Comparison of ENCODE assay signal across 8 cellular contexts in the genomic region with DNA sequence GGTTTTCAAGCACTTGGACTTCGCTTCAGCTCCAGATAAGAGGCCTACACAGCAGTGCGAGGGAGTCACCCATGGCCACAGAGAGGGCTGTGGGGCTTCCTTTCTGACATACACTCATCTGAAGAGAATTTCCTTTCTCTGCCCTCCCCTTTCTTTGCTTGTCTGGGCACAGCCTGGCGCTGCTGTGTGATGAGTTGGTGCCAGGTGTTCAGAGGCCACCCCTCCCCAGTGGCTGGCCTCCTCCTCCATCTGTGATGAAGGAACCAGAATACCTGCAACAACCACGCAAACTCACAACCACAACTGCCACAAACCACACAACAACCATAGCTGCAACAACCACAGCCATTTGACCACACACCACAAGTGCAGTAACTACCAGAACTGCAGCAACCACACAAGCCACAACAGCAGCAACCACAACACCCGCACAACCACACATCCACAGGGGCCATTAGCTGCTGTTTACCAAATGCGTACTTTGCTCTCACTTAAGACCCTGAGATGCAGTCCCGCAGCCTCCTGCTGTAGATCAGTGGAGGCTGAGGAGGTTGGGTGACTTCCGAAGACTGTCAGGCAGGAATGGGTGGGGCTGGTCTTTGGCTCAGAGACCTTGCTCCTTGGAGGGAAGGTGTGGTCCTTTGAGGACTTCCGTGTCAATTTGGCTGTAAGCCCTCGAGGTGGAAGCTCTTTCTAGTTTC.
DNase-seq lines count a peak whose midpoint lies in the region; ATAC-seq, FAIRE-seq and TF ChIP-seq lines count a peak whose summit lies in the region.

No MANE protein-coding gene starts in this region.

- no peak overlapping the region for H4K8ac ChIP-seq in H9 (replicated peaks; ENCODE audit: insufficient read length, low read depth, low read length)

- TF ChIP-seq POLR2A in K562 (conservative IDR thresholded peaks at IDR 0.05) (no peak), erythroblast (IDR thresholded peaks at IDR 0.05; ENCODE audit: low read length) (no peak), adrenal gland (IDR thresholded peaks at IDR 0.05) (no peak)

- no peak overlapping the region for H3K27ac ChIP-seq in H9 (ENCODE audit: insufficient read length, low read depth, low read length)
- H3K27ac ChIP-seq in K562 (ENCODE audit: extremely low read depth, low read depth, low read length): no peak overlapping the region
- H3K27ac ChIP-seq in adrenal gland: no peak overlapping the region

- H3K27me3 ChIP-seq in H9 (ENCODE audit: insufficient read depth, low read length): no peaks in the 10 kb centered on the region
- H3K27me3 ChIP-seq in K562 (ENCODE audit: control insufficient read depth in 2 of 2, insufficient read depth in 2 of 2, low read length in 2 of 2): no peaks in the 10 kb centered on the region
- no peaks in the 10 kb centered on the region for H3K27me3 ChIP-seq in skeletal muscle satellite cell (ENCODE audit: control insufficient read depth, insufficient read depth, low read length)
- no peaks in the 10 kb centered on the region for H3K27me3 ChIP-seq in adrenal gland

- peaks cover 18 to 22% of the 10 kb centered on the region in 2 experiments for H3K9me3 Mint-ChIP-seq in H9

- H3K36me3 Mint-ChIP-seq in H9 (ENCODE audit: insufficient read depth in 1 of 3, low read depth in 3 of 3): peaks cover 0 to 12% (median 3%) of the 10 kb centered on the region in 3 experiments; a peak in 1 of 7 replicates

- H3K4me3 ChIP-seq in K562 (no peak overlapping the region), skeletal muscle satellite cell (ENCODE audit: low read length) (no peak overlapping the region), adrenal gland (no peak overlapping the region)

- H3K9ac ChIP-seq in H9 (ENCODE audit: extremely low read depth, insufficient read length, low read length) (no peak overlapping the region), K562 (ENCODE audit: insufficient read depth in 1 of 2, low read depth in 2 of 2, low read length in 2 of 2) (no peak overlapping the region), skeletal muscle satellite cell (ENCODE audit: low read depth, low read length) (no peak overlapping the region)

- H4K5ac ChIP-seq in H9 (ENCODE audit: insufficient read length, low read depth, low read length): no peak overlapping the region

- H3K27me3 Mint-ChIP-seq in H9 (ENCODE audit: low read depth): peaks cover 7% of the 10 kb centered on the region

- H2BK5ac ChIP-seq in H9 (ENCODE audit: insufficient read length, low read length): no peak overlapping the region

- no peak for DNase-seq in H9
- DNase-seq in T-helper 2 cell: peak in 4 of 5 experiments; percentile 14 to 87 (median 40)
- peak in 1 of 4 experiments; percentile 52 for DNase-seq in K562 (ENCODE audit: extremely low read depth in 1 of 4, low spot score in 3 of 4)
- no peak for DNase-seq in erythroblast (lab: John Stamatoyannopoulos, UW)
- no peak for DNase-seq in retina
- DNase-seq in adrenal gland: no peak

- no TSS peak for BruUV-seq in K562 (replicated peaks; lab: Mats Ljungman, UMichigan)

- H3K4me1 Mint-ChIP-seq in H9: peaks cover 3 to 10% of the 10 kb centered on the region in 2 experiments; a peak in 2 of 4 replicates

- H2BK15ac ChIP-seq in H9 (ENCODE audit: low read depth, low read length): no peak overlapping the region

- no peak overlapping the region for H2AK5ac ChIP-seq in H9 (ENCODE audit: insufficient read length, low read length)

- H2BK20ac ChIP-seq in H9 (ENCODE audit: low read depth, low read length, poor library complexity, severe bottlenecking): no peak overlapping the region

- intact Hi-C loops in K562 (cut with micrococcal nuclease) (loop anchor here (10.0 kb wide), 1 partner anchor 525 kb away; the partner anchor contains the start of gene XPR1), adrenal gland (cut with DNase I) (loop anchor here (10.0 kb wide), 2 partner anchors 265 to 635 kb away; no protein-coding TSS in a partner anchor)

- peak overlapping the region; percentile 1; the same call in 1 of the 2 replicates for H3K14ac ChIP-seq in H9 (ENCODE audit: insufficient read depth, low read length)

- TF ChIP-seq RAD21 in K562 (CRISPR knock-in tag; conservative IDR thresholded peaks at IDR 0.05 in 1 of 2, IDR thresholded peaks at IDR 0.05 in 1 of 2): no peak

- no peak overlapping the region for H3K4me3 Mint-ChIP-seq in H9

- FAIRE-seq in K562 (lab: Jason Lieb, UNC): no peak

- in situ Hi-C loops in K562 (cut with MboI): loop anchor here (25.0 kb wide), 2 partner anchors 522 to 897 kb away; partner anchors contain the start of gene XPR1

- POLR2A ChIA-PET in K562 (lab: Yijun Ruan, JAX): interaction anchor here (0.6 to 1.1 kb wide), 3 partner anchors 32 to 615 kb away, joined by 3 read pairs; no protein-coding TSS in a partner anchor

- H2AFZ ChIP-seq in H9 (ENCODE audit: low read length) (no peak overlapping the region), K562 (ENCODE audit: low read depth, low read length) (peak overlapping the region; percentile 70)

- H3K36me3 ChIP-seq in K562 (ENCODE audit: control insufficient read depth, insufficient read depth, low read length) (no peaks in the 10 kb centered on the region), skeletal muscle satellite cell (ENCODE audit: insufficient read depth, low read length) (no peaks in the 10 kb centered on the region), adrenal gland (replicated peaks in 1 of 2) (no peaks in the 10 kb centered on the region)

- no CpG with 5 or more reads among the region's 10 CpGs for WGBS in H9 (ENCODE audit: extremely low coverage, insufficient read length, low lambda C conversion rate)
- WGBS in K562 (ENCODE audit: insufficient coverage, low coverage, missing lambda C conversion rate): 36% methylated on average over 10 of the region's 10 CpGs
- WGBS in adrenal gland, 4 donors: 76 to 79% (median 77%) methylated on average over 8 to 10 of the region's 10 CpGs

- no peak overlapping the region for H3K18ac ChIP-seq in H9 (ENCODE audit: insufficient read length, low read depth, low read length)

- no peak overlapping the region for H3K23ac ChIP-seq in H9 (ENCODE audit: insufficient read length, low read depth, low read length)

- H3K9me3 ChIP-seq in H9 (ENCODE audit: control insufficient read depth, low read depth, low read length): no peaks in the 10 kb centered on the region
- H3K9me3 ChIP-seq in K562 (replicated peaks; ENCODE audit: control insufficient read depth, insufficient read depth, low read depth, low read length): peaks cover 10% of the 10 kb centered on the region; the same call in 1 of the 2 replicates
- H3K9me3 ChIP-seq in skeletal muscle satellite cell (replicated peaks; ENCODE audit: low read length): peaks cover 4% of the 10 kb centered on the region
- peaks cover 0 to 10% (median 0%) of the 10 kb centered on the region in 3 donors for H3K9me3 ChIP-seq in adrenal gland (replicated peaks in 1 of 3)

- H3K4me1 ChIP-seq in H9 (ENCODE audit: insufficient read depth, low read length) (no peaks in the 10 kb centered on the region), K562 (replicated peaks in 1 of 2; ENCODE audit: control insufficient read depth in 2 of 2, insufficient read depth in 2 of 2, low read length in 2 of 2) (peaks cover 13% of the 10 kb centered on the region in 2 experiments), skeletal muscle satellite cell (ENCODE audit: control insufficient read depth, insufficient read depth, low read length) (peaks cover 24% of the 10 kb centered on the region), adrenal gland (replicated peaks in 1 of 2) (no peaks in the 10 kb centered on the region)

- H3T11ph ChIP-seq in H9 (ENCODE audit: low read length): no peak overlapping the region

- no peak overlapping the region for H3K27ac Mint-ChIP-seq in H9

- no peak overlapping the region for H3K4ac ChIP-seq in H9 (ENCODE audit: low read depth, low read length)

- no peaks in the 10 kb centered on the region for H3K9me1 ChIP-seq in K562 (ENCODE audit: control insufficient read depth, insufficient read depth, low read length)

- H3K56ac ChIP-seq in H9 (ENCODE audit: insufficient read length, low read depth, low read length): no peak overlapping the region

- no peaks in the 10 kb centered on the region for H4K20me1 ChIP-seq in H9 (ENCODE audit: control insufficient read depth, insufficient read depth, insufficient read length)
- no peaks in the 10 kb centered on the region for H4K20me1 ChIP-seq in K562 (replicated peaks; ENCODE audit: control insufficient read depth, insufficient read depth, low read length)

- H3K79me1 ChIP-seq in H9 (ENCODE audit: insufficient read depth, low read depth, low read length, poor library complexity, severe bottlenecking): no peaks in the 10 kb centered on the region

- no peaks in the 10 kb centered on the region for H3K79me2 ChIP-seq in H9 (ENCODE audit: insufficient read depth, low read length)
- no peaks in the 10 kb centered on the region for H3K79me2 ChIP-seq in K562 (ENCODE audit: control insufficient read depth, insufficient read depth, low read length)

- no peaks in the 10 kb centered on the region for H3K23me2 ChIP-seq in H9 (ENCODE audit: insufficient read length, low read depth, low read length, poor library complexity, severe bottlenecking)

- CTCF ChIA-PET in K562 (lab: Yijun Ruan, JAX; ENCODE audit: low intra/inter-chr PET ratio): interaction anchor here (0.6 kb wide), 1 partner anchor 573 kb away, joined by 3 read pairs; no protein-coding TSS in a partner anchor

- no peak overlapping the region for H3K4me2 ChIP-seq in H9 (ENCODE audit: insufficient read depth, insufficient read length, low read length)
- 0 out of 2 replicates have a peak overlapping the region, but pooled peaks have one; percentile 4 for H3K4me2 ChIP-seq in K562 (ENCODE audit: insufficient read depth, low read length)
- H3K4me2 ChIP-seq in skeletal muscle satellite cell (ENCODE audit: low read length): peak overlapping the region; percentile 28

- TF ChIP-seq EP300 in K562 (IDR thresholded peaks at IDR 0.05; ENCODE audit: low read length): no peak

- TF ChIP-seq CTCF in H9 (conservative IDR thresholded peaks at IDR 0.05): no peak
- TF ChIP-seq CTCF in K562 (IDR thresholded peaks at IDR 0.05 in 2 of 3, conservative IDR thresholded peaks at IDR 0.05 in 1 of 3; ENCODE audit: insufficient read depth in 2 of 3, low read depth in 1 of 3, low read length in 3 of 3): no peak
- TF ChIP-seq CTCF in adrenal gland (IDR thresholded peaks at IDR 0.05): no peak

- H4K91ac ChIP-seq in H9 (ENCODE audit: insufficient read length, low read depth, low read length): no peak overlapping the region

- ATAC-seq in K562 (peak; percentile 78), GM18520 (IDR thresholded peaks at IDR 0.05; ENCODE audit: unreplicated experiment) (no peak)

- H2BK120ac ChIP-seq in H9 (ENCODE audit: low read depth, low read length, poor library complexity, severe bottlenecking): no peak overlapping the region

- no peak overlapping the region for H2BK12ac ChIP-seq in H9 (ENCODE audit: insufficient read length, low read depth, low read length)

Comparison
In these comparisons a context has a peak if more than half of its experiments do, and no peak if none do; other contexts are left out.
1. DNase-seq: peak in T-helper 2 cell (4 of 5); none in H9 (single experiment), erythroblast (0 of 2), retina (single experiment) and adrenal gland (0 of 7).